Comparison of ENCODE assay signal across 9 cellular contexts in genomic region chr12:85424581-85425348, GRCh38.
A peak's percentile ranks its signal among the peaks of the same experiment; 100 is the strongest.
DNase-seq lines count a peak whose midpoint lies in the region; ATAC-seq and TF ChIP-seq lines count a peak whose summit lies in the region.
"Had no signal": no experiment of that assay in that cellular context is flagged by ENCODE, and none has a peak within 500 bp of the region (broad histone marks: within the 10 kb centered on the region; RNA-seq: fewer than 3 reads in every experiment).

No MANE protein-coding gene starts in this region.

- H3K9ac ChIP-seq in mammary epithelial cell (ENCODE audit: insufficient read depth, low read length) = no peak overlapping the region

- H3K27me3 Mint-ChIP-seq in activated CD4-positive, alpha-beta T cell treated with anti-CD3 and anti-CD28 coated beads, Interleukin-2, amount 10 ng/mL, durations not matched to agents 7 days and 5 days = no peaks in the 10 kb centered on the region
- no peaks in the 10 kb centered on the region for H3K27me3 Mint-ChIP-seq in T-helper 17 cell

- H3K4me3 Mint-ChIP-seq in activated CD4-positive, alpha-beta T cell treated with anti-CD3 and anti-CD28 coated beads, Interleukin-2, amount 10 ng/mL, durations not matched to agents 7 days and 5 days = no peak overlapping the region
- H3K4me3 Mint-ChIP-seq in T-helper 17 cell = no peak overlapping the region

- 77% methylated on average over 10 of the region's 10 CpGs for WGBS in mammary epithelial cell (ENCODE audit: low coverage, missing lambda C conversion rate)

- no peaks in the 10 kb centered on the region for H3K36me3 Mint-ChIP-seq in activated CD4-positive, alpha-beta T cell treated with anti-CD3 and anti-CD28 coated beads, Interleukin-2, amount 10 ng/mL, durations not matched to agents 7 days and 5 days (ENCODE audit: low read depth)
- no peaks in the 10 kb centered on the region for H3K36me3 Mint-ChIP-seq in T-helper 17 cell (ENCODE audit: low read depth)

- no peaks in the 10 kb centered on the region for H3K9me3 Mint-ChIP-seq in activated CD4-positive, alpha-beta T cell treated with anti-CD3 and anti-CD28 coated beads, Interleukin-2, amount 10 ng/mL, durations not matched to agents 7 days and 5 days

- in situ Hi-C loops in mammary epithelial cell (cut with MboI; ENCODE audit: low sequenced_read_pairs in 2 of 2) = no loop called here

- peak; percentile 10 for DNase-seq in activated CD4-positive, alpha-beta T cell treated with anti-CD3 and anti-CD28 coated beads, Interleukin-2, amount 10 ng/mL, durations not matched to agents 7 days and 5 days
- DNase-seq in activated CD4-positive, alpha-beta T cell treated with anti-CD3 and anti-CD28 coated beads, Interleukin-2, amount 50 U/mL, for 1 hour = no peak
- peak; percentile 33 for DNase-seq in M059J (ENCODE audit: low read depth)
- DNase-seq in mammary epithelial cell = no peak
- DNase-seq in retinal pigment epithelial cell (ENCODE audit: low read depth) = no peak
- no peak for DNase-seq in NCI-H146 (lab: John Stamatoyannopoulos, UW)
- DNase-seq in T-helper 17 cell = no peak

- CTCF ChIA-PET in activated CD4-positive, alpha-beta T cell treated with anti-CD3 and anti-CD28 coated beads, Interleukin-2, amount 10 ng/mL, durations not matched to agents 7 days and 5 days (lab: Charles Lee) = no interaction called here
- CTCF ChIA-PET in HEK293 (lab: Yijun Ruan, JAX) (interaction anchor here (0.6 to 1.8 kb wide), 24 partner anchors 8 to 1151 kb away, joined by 3 to 12 read pairs (median 4); no protein-coding TSS in a partner anchor), mammary epithelial cell (lab: Charles Lee; ENCODE audit: low non-redundant PET) (interaction anchor here (0.6 to 0.7 kb wide), 3 partner anchors 355 to 1320 kb away, joined by 3 to 4 read pairs (median 3); no protein-coding TSS in a partner anchor)

- no peaks in the 10 kb centered on the region for H3K4me1 Mint-ChIP-seq in activated CD4-positive, alpha-beta T cell treated with anti-CD3 and anti-CD28 coated beads, Interleukin-2, amount 10 ng/mL, durations not matched to agents 7 days and 5 days
- no peaks in the 10 kb centered on the region for H3K4me1 Mint-ChIP-seq in T-helper 17 cell

- no peaks in the 10 kb centered on the region for H4K20me1 ChIP-seq in mammary epithelial cell (ENCODE audit: insufficient read depth, low read length)

- dilution Hi-C loops in mammary epithelial cell (cut with HindIII; ENCODE audit: low sequenced_read_pairs) = no loop called here

- H3K4me2 ChIP-seq in mammary epithelial cell (ENCODE audit: insufficient read depth, low read depth, low read length) = no peak overlapping the region

- H3K4me1 ChIP-seq in HEK293 (ENCODE audit: control insufficient read depth, insufficient read depth, low read length) (no peaks in the 10 kb centered on the region), mammary epithelial cell (ENCODE audit: insufficient read depth, low read length) (no peaks in the 10 kb centered on the region)

- no peaks in the 10 kb centered on the region for H3K79me2 ChIP-seq in mammary epithelial cell (ENCODE audit: insufficient read depth, low read length)

- peaks cover 3% of the 10 kb centered on the region for H3K27me3 ChIP-seq in mammary epithelial cell (ENCODE audit: insufficient read depth, low read length)

- H3K9me3 ChIP-seq in HEK293 (ENCODE audit: control insufficient read depth, insufficient read depth, low read depth, low read length) = no peaks in the 10 kb centered on the region
- H3K9me3 ChIP-seq in mammary epithelial cell (replicated peaks; ENCODE audit: insufficient read depth, low read length) = no peaks in the 10 kb centered on the region
- no peaks in the 10 kb centered on the region for H3K9me3 ChIP-seq in T-helper 17 cell (ENCODE audit: control insufficient read depth, low read length, poor library complexity, severe bottlenecking)
- H3K9me3 ChIP-seq: thoracic aorta had no signal

- H3K27ac Mint-ChIP-seq in activated CD4-positive, alpha-beta T cell treated with anti-CD3 and anti-CD28 coated beads, Interleukin-2, amount 10 ng/mL, durations not matched to agents 7 days and 5 days = no peak overlapping the region
- no peak overlapping the region for H3K27ac Mint-ChIP-seq in T-helper 17 cell

- BruUV-seq in mammary epithelial cell (replicated peaks; lab: Mats Ljungman, UMichigan) = no TSS peak

- H3K27ac ChIP-seq in HEK293 (ENCODE audit: extremely low read depth, low read depth, low read length) (no peak overlapping the region), mammary epithelial cell (ENCODE audit: insufficient read depth, low read depth, low read length) (no peak overlapping the region)
- H3K27ac ChIP-seq: thoracic aorta had no signal

- H3K36me3 ChIP-seq in HEK293 (ENCODE audit: control insufficient read depth in 2 of 2, insufficient read depth in 1 of 2, low read length in 2 of 2) (no peaks in the 10 kb centered on the region), mammary epithelial cell (ENCODE audit: insufficient read depth, low read length) (no peaks in the 10 kb centered on the region)
- H3K36me3 ChIP-seq: thoracic aorta had no signal

- H3K4me3 ChIP-seq in HEK293 (ENCODE audit: low read depth, low read length) = no peak overlapping the region
- H3K4me3 ChIP-seq in mammary epithelial cell (replicated peaks in 1 of 3; ENCODE audit: insufficient read depth in 1 of 3, low read depth in 2 of 3, low read length in 3 of 3) = no peak overlapping the region
- H3K4me3 ChIP-seq in retinal pigment epithelial cell (ENCODE audit: low read length) = no peak overlapping the region
- H3K4me3 ChIP-seq: thoracic aorta had no signal

- H2AFZ ChIP-seq in mammary epithelial cell (ENCODE audit: low read depth, low read length) = no peak overlapping the region

- intact Hi-C loops in mammary epithelial cell (cut with micrococcal nuclease) = loop anchor here (2.0 to 10.0 kb wide), 4 partner anchors 24 to 496 kb away; no protein-coding TSS in a partner anchor

- POLR2A ChIA-PET in activated CD4-positive, alpha-beta T cell treated with anti-CD3 and anti-CD28 coated beads, Interleukin-2, amount 10 ng/mL, durations not matched to agents 7 days and 5 days (lab: Charles Lee) = no interaction called here
- POLR2A ChIA-PET in HEK293 (lab: Yijun Ruan, JAX) = no interaction called here

- no peak for ATAC-seq in T-helper 17 cell

- TF ChIP-seq CTCF in HEK293 (tag by site-specific recombination; IDR thresholded peaks at IDR 0.05) (peak; percentile 16; the same call in 1 of the 2 replicates), mammary epithelial cell (conservative IDR thresholded peaks at IDR 0.05 in 1 of 2, IDR thresholded peaks at IDR 0.05 in 1 of 2; ENCODE audit: extremely low read depth in 1 of 2, insufficient read depth in 1 of 2, low read depth in 1 of 2, low read length in 2 of 2) (peak; percentile 53 to 55), retinal pigment epithelial cell (conservative IDR thresholded peaks at IDR 0.05; ENCODE audit: low read depth, low read length) (peak; percentile 41)

TF ChIP-seq in HEK293, 187 proteins besides CTCF, POLR2A, EP300 and RAD21:
- no peak for TF ChIP-seq ZBTB6 (tag by site-specific recombination; IDR thresholded peaks at IDR 0.05)
- TF ChIP-seq FEZF1 (tag by site-specific recombination; IDR thresholded peaks at IDR 0.05) = no peak
- peak; percentile 62 for TF ChIP-seq ZNF654 (tag by site-specific recombination; IDR thresholded peaks at IDR 0.05; ENCODE audit: low read depth)

Comparison
In these comparisons a context has a peak if more than half of its experiments do, and no peak if none do; other contexts are left out.
1. DNase-seq: peak in activated CD4-positive, alpha-beta T cell treated with anti-CD3 and anti-CD28 coated beads, Interleukin-2, amount 10 ng/mL, durations not matched to agents 7 days and 5 days (single experiment) and M059J (single experiment); none in activated CD4-positive, alpha-beta T cell treated with anti-CD3 and anti-CD28 coated beads, Interleukin-2, amount 50 U/mL, for 1 hour (single experiment), mammary epithelial cell (single experiment), retinal pigment epithelial cell (single experiment), NCI-H146 (single experiment) and T-helper 17 cell (0 of 3).
2. Peak in every context shown above with its lines, with median percentiles within 50 percentile points of each other: CTCF ChIP-seq.